In the genomic region with DNA sequence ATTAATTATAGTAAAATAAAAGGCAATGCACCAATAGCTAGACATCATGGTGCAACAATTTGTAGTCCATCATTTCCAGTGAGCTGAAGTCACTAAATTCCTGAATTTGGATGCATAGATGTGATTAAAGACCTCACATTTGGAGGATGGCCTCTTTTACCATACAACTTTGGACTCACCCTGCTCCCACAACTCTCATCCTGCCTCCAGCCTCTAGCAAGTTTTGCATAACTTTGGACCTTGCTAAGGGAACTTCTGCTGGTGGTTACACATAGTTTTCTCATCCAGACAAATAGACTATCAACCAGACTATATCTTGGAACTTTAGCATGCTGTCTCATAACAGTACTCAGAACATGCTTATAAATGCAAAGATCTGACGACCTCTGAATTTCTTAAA, we compare ENCODE assay signal across 11 cellular contexts. TPM values are rescaled to one million over a fixed set of nuclear protein-coding genes. Genes with fewer than 3 reads are reported as not detected.
"Had no signal": no experiment of that assay in that cellular context is flagged by ENCODE, and none has a peak within 500 bp of the region (broad histone marks: within the 10 kb centered on the region; RNA-seq: fewer than 3 reads in every experiment).

No MANE protein-coding gene starts in this region.

- ATAC-seq: GM23338, HCT116 had no signal

- H3K27ac ChIP-seq: GM23248 had no signal

- H2AFZ ChIP-seq: GM23248, GM23338 had no signal

- H3K4me3 ChIP-seq: GM23248, GM23338, HAP-1 had no signal

- H3K9me3 ChIP-seq: HAP-1 had no signal

- H3K4me2 ChIP-seq: GM23338 had no signal

- H3K9ac ChIP-seq: GM23248 had no signal

- H3K36me3 ChIP-seq: HAP-1 had no signal

- DNase-seq: GM23248, GOT3, H7, H9, HCEC 1CT, HFFc6 had no signal

- H3K4me1 ChIP-seq: HAP-1 had no signal

- FAIRE-seq: H1 had no signal

RNA-seq across cellular contexts. Expression of gene ERVFRD-1, which starts 54.7 kb away (rescaled TPM):
- total RNA-seq: GM23248, GM23338, H1, H4, H7, H9, HFFc6 had no signal
- polyA plus RNA-seq: H1 had no signal
